In the genomic region with DNA sequence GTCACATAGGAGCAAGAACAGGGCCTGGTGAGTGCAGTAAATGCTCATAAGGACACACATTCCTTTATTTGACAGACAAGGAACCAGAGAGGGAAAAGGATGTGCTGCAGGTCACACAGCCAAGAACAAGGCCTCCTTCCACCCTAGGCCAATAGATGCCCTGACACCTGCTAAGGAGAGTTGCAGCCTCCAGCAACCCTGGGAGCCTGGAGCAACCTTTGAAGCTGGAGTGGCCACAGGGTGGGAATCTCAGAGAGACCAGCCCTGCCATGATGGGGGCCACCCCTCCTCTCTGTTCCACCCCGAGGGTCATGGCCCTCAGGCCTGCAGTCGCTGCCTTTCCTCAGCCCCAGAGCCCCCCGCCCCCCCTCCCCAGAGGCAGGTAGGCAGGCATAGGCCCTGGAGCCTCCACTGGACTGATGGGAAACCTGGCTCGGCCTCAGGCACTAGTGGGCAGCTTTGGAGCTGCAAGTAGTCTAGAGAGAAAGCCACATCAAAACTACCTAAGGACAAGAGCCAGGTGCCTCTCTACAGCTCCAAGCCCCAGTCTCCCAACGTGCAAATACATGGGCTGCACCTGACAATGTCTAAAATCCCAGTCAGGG, we compare ENCODE assay signal across 1 cellular context.
TF ChIP-seq lines count a peak whose summit lies in the region.

No MANE protein-coding gene starts in this region.

TF ChIP-seq in WTC11, 78 proteins besides CTCF, POLR2A, EP300 and RAD21 (continued from another document):
- TF ChIP-seq, protein P1, sequence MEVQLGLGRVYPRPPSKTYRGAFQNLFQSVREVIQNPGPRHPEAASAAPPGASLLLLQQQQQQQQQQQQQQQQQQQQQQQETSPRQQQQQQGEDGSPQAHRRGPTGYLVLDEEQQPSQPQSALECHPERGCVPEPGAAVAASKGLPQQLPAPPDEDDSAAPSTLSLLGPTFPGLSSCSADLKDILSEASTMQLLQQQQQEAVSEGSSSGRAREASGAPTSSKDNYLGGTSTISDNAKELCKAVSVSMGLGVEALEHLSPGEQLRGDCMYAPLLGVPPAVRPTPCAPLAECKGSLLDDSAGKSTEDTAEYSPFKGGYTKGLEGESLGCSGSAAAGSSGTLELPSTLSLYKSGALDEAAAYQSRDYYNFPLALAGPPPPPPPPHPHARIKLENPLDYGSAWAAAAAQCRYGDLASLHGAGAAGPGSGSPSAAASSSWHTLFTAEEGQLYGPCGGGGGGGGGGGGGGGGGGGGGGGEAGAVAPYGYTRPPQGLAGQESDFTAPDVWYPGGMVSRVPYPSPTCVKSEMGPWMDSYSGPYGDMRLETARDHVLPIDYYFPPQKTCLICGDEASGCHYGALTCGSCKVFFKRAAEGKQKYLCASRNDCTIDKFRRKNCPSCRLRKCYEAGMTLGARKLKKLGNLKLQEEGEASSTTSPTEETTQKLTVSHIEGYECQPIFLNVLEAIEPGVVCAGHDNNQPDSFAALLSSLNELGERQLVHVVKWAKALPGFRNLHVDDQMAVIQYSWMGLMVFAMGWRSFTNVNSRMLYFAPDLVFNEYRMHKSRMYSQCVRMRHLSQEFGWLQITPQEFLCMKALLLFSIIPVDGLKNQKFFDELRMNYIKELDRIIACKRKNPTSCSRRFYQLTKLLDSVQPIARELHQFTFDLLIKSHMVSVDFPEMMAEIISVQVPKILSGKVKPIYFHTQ (CRISPR knock-in tag; IDR thresholded peaks at IDR 0.05): no peak
- TF ChIP-seq CREB1 (CRISPR knock-in tag; IDR thresholded peaks at IDR 0.05): no peak
- no peak for TF ChIP-seq MYBL2 (CRISPR knock-in tag; IDR thresholded peaks at IDR 0.05)
- TF ChIP-seq, protein P2, sequence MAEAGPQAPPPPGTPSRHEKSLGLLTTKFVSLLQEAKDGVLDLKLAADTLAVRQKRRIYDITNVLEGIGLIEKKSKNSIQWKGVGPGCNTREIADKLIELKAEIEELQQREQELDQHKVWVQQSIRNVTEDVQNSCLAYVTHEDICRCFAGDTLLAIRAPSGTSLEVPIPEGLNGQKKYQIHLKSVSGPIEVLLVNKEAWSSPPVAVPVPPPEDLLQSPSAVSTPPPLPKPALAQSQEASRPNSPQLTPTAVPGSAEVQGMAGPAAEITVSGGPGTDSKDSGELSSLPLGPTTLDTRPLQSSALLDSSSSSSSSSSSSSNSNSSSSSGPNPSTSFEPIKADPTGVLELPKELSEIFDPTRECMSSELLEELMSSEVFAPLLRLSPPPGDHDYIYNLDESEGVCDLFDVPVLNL (CRISPR knock-in tag; IDR thresholded peaks at IDR 0.05; ENCODE audit: borderline replicate concordance, low read depth): no peak
- TF ChIP-seq JAZF1 (CRISPR knock-in tag; IDR thresholded peaks at IDR 0.05): no peak
- no peak for TF ChIP-seq ZNF671 (CRISPR knock-in tag; IDR thresholded peaks at IDR 0.05)
- TF ChIP-seq IRF2 (CRISPR knock-in tag; IDR thresholded peaks at IDR 0.05; ENCODE audit: borderline replicate concordance, low read depth): no peak
- TF ChIP-seq SMAD3 (CRISPR knock-in tag; IDR thresholded peaks at IDR 0.05; ENCODE audit: borderline replicate concordance): no peak
- TF ChIP-seq, protein P3, sequence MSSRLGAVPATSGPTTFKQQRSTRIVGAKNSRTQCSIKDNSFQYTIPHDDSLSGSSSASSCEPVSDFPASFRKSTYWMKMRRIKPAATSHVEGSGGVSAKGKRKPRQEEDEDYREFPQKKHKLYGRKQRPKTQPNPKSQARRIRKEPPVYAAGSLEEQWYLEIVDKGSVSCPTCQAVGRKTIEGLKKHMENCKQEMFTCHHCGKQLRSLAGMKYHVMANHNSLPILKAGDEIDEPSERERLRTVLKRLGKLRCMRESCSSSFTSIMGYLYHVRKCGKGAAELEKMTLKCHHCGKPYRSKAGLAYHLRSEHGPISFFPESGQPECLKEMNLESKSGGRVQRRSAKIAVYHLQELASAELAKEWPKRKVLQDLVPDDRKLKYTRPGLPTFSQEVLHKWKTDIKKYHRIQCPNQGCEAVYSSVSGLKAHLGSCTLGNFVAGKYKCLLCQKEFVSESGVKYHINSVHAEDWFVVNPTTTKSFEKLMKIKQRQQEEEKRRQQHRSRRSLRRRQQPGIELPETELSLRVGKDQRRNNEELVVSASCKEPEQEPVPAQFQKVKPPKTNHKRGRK (CRISPR knock-in tag; IDR thresholded peaks at IDR 0.05; ENCODE audit: borderline replicate concordance): no peak
- TF ChIP-seq, protein P4, sequence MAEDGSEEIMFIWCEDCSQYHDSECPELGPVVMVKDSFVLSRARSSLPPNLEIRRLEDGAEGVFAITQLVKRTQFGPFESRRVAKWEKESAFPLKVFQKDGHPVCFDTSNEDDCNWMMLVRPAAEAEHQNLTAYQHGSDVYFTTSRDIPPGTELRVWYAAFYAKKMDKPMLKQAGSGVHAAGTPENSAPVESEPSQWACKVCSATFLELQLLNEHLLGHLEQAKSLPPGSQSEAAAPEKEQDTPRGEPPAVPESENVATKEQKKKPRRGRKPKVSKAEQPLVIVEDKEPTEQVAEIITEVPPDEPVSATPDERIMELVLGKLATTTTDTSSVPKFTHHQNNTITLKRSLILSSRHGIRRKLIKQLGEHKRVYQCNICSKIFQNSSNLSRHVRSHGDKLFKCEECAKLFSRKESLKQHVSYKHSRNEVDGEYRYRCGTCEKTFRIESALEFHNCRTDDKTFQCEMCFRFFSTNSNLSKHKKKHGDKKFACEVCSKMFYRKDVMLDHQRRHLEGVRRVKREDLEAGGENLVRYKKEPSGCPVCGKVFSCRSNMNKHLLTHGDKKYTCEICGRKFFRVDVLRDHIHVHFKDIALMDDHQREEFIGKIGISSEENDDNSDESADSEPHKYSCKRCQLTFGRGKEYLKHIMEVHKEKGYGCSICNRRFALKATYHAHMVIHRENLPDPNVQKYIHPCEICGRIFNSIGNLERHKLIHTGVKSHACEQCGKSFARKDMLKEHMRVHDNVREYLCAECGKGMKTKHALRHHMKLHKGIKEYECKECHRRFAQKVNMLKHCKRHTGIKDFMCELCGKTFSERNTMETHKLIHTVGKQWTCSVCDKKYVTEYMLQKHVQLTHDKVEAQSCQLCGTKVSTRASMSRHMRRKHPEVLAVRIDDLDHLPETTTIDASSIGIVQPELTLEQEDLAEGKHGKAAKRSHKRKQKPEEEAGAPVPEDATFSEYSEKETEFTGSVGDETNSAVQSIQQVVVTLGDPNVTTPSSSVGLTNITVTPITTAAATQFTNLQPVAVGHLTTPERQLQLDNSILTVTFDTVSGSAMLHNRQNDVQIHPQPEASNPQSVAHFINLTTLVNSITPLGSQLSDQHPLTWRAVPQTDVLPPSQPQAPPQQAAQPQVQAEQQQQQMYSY (CRISPR knock-in tag; IDR thresholded peaks at IDR 0.05): no peak
